13 cellular contexts compared by ENCODE assay signal in the genomic region with DNA sequence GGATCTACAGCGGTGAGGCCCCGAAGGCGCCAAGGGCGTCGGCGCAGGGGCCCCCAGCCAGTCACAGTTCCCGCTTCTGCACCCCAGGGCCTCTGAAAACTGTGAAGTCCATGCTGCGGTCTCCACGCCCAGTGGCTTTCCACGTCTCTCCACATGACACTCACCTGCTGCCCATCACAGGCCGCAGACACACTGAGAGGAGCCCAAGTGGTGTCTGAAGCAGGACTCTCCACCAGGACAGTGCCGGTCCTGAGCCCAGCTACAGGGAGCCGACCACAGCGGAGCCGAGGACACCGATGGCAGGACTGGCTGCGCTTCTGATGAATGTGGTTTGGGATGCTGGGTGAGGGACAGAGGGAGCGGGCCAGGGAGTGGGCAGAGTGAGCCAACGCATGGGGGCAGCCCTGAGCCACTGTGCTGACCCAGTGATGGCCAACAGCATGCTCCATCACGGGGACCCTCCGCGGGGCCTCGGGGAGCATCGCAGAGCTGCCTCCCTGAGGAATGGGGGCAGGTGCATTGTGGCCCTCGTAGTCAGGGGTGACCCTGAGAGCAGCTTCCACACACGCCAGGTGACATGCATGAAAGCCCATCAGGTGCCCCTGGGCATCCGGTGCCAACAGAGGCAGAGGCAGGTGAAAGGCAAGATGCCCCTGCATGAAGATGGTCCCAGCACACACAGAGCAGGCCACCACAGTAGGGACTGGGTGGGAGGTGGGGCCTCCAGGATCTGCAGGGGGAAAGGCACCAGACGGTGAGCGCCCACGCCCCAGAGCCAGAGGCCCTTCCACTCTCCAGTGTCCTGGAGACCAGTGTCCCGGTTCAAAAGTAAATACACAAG.
DNase-seq lines count a peak whose midpoint lies in the region; ATAC-seq and TF ChIP-seq lines count a peak whose summit lies in the region.
"Had no signal": no experiment of that assay in that cellular context is flagged by ENCODE, and none has a peak within 500 bp of the region (broad histone marks: within the 10 kb centered on the region; RNA-seq: fewer than 3 reads in every experiment).

No MANE protein-coding gene starts in this region.

- no peaks in the 10 kb centered on the region for H3K9me3 Mint-ChIP-seq in activated CD4-positive, alpha-beta T cell treated with anti-CD3 and anti-CD28 coated beads for 36 hours (ENCODE audit: low read depth)
- no peaks in the 10 kb centered on the region for H3K9me3 Mint-ChIP-seq in activated T-helper 1 cell treated with anti-CD3 and anti-CD28 coated beads, Interleukin-12 subunit alpha, Interleukin-12 subunit beta, Interleukin-2, Interleukin-4 antibody, amounts not matched to agents 30 ng/mL and 10 ng/mL and 1 ng/mL, durations not matched to agents 14 hours and 24 hours and 36 hours
- H3K9me3 Mint-ChIP-seq: memory B cell had no signal

- peaks cover 12% of the 10 kb centered on the region for H3F3A ChIP-seq in smooth muscle cell (ENCODE audit: low read depth)

- no peak for ATAC-seq in activated CD4-positive, alpha-beta T cell treated with anti-CD3 and anti-CD28 coated beads for 36 hours
- ATAC-seq in right cardiac atrium = peak in 1 of 2 donors; percentile 32
- ATAC-seq: SK-N-SH treated with all-trans-retinoic acid at 6 μM for 48 hours had no signal

- peaks cover 56% of the 10 kb centered on the region for H3K4me1 Mint-ChIP-seq in activated CD4-positive, alpha-beta T cell treated with anti-CD3 and anti-CD28 coated beads for 36 hours
- H3K4me1 Mint-ChIP-seq in activated T-helper 1 cell treated with anti-CD3 and anti-CD28 coated beads, Interleukin-12 subunit alpha, Interleukin-12 subunit beta, Interleukin-2, Interleukin-4 antibody, amounts not matched to agents 30 ng/mL and 10 ng/mL and 1 ng/mL, durations not matched to agents 14 hours and 24 hours and 36 hours (ENCODE audit: low read depth) = peaks cover 45% of the 10 kb centered on the region

- H3K4me3 ChIP-seq in right cardiac atrium (ENCODE audit: low read length) = no peak overlapping the region
- no peak overlapping the region for H3K4me3 ChIP-seq in smooth muscle cell
- H3K4me3 ChIP-seq in thyroid gland (replicated peaks in 1 of 3) = no peak overlapping the region
- H3K4me3 ChIP-seq: hepatocyte had no signal

- H3K36me3 Mint-ChIP-seq in activated CD4-positive, alpha-beta T cell treated with anti-CD3 and anti-CD28 coated beads for 36 hours (ENCODE audit: low read depth) = peaks cover 4% of the 10 kb centered on the region
- peaks cover 15% of the 10 kb centered on the region for H3K36me3 Mint-ChIP-seq in activated T-helper 1 cell treated with anti-CD3 and anti-CD28 coated beads, Interleukin-12 subunit alpha, Interleukin-12 subunit beta, Interleukin-2, Interleukin-4 antibody, amounts not matched to agents 30 ng/mL and 10 ng/mL and 1 ng/mL, durations not matched to agents 14 hours and 24 hours and 36 hours (ENCODE audit: low read depth)

- H3K27ac Mint-ChIP-seq in activated CD4-positive, alpha-beta T cell treated with anti-CD3 and anti-CD28 coated beads for 36 hours = no peak overlapping the region
- H3K27ac Mint-ChIP-seq in activated T-helper 1 cell treated with anti-CD3 and anti-CD28 coated beads, Interleukin-12 subunit alpha, Interleukin-12 subunit beta, Interleukin-2, Interleukin-4 antibody, amounts not matched to agents 30 ng/mL and 10 ng/mL and 1 ng/mL, durations not matched to agents 14 hours and 24 hours and 36 hours = no peak overlapping the region
- H3K27ac Mint-ChIP-seq: memory B cell had no signal

- POLR2A ChIA-PET in activated CD4-positive, alpha-beta T cell treated with anti-CD3 and anti-CD28 coated beads for 36 hours (lab: Charles Lee) = interaction anchor here (1.2 kb wide), 1 partner anchor 20 kb away, joined by 3 read pairs; no protein-coding TSS in a partner anchor

- no peaks in the 10 kb centered on the region for H3K27me3 ChIP-seq in right cardiac atrium (ENCODE audit: control insufficient read depth, insufficient read depth)
- H3K27me3 ChIP-seq in smooth muscle cell (ENCODE audit: low read depth) = no peaks in the 10 kb centered on the region
- no peaks in the 10 kb centered on the region for H3K27me3 ChIP-seq in thyroid gland
- H3K27me3 ChIP-seq: hepatocyte had no signal

- H3K27ac ChIP-seq in right cardiac atrium (ENCODE audit: low read length) (no peak overlapping the region), smooth muscle cell (ENCODE audit: low read depth) (no peak overlapping the region), thyroid gland (no peak overlapping the region)
- H3K27ac ChIP-seq: thoracic aorta had no signal

- H3K4me1 ChIP-seq in right cardiac atrium (ENCODE audit: control insufficient read depth, insufficient read depth, low read length) (peaks cover 13% of the 10 kb centered on the region), smooth muscle cell (ENCODE audit: low read depth) (peaks cover 28% of the 10 kb centered on the region), thyroid gland (peaks cover 4 to 36% of the 10 kb centered on the region in 2 donors)

- peaks cover 15% of the 10 kb centered on the region for H3K27me3 Mint-ChIP-seq in activated CD4-positive, alpha-beta T cell treated with anti-CD3 and anti-CD28 coated beads for 36 hours
- peaks cover 7% of the 10 kb centered on the region for H3K27me3 Mint-ChIP-seq in activated T-helper 1 cell treated with anti-CD3 and anti-CD28 coated beads, Interleukin-12 subunit alpha, Interleukin-12 subunit beta, Interleukin-2, Interleukin-4 antibody, amounts not matched to agents 30 ng/mL and 10 ng/mL and 1 ng/mL, durations not matched to agents 14 hours and 24 hours and 36 hours (ENCODE audit: insufficient read depth)

- CTCF ChIA-PET in activated CD4-positive, alpha-beta T cell treated with anti-CD3 and anti-CD28 coated beads for 36 hours (lab: Charles Lee) = interaction anchor here (0.6 kb wide), 2 partner anchors 32 to 114 kb away, joined by 3 to 5 read pairs; no protein-coding TSS in a partner anchor

- TF ChIP-seq POLR2A in thyroid gland (IDR thresholded peaks at IDR 0.05) = no peak

- H2AFZ ChIP-seq in smooth muscle cell (ENCODE audit: low read depth) = no peak overlapping the region
- H2AFZ ChIP-seq: hepatocyte had no signal

- H3K9me3 ChIP-seq in right cardiac atrium (ENCODE audit: control insufficient read depth, low read length) (no peaks in the 10 kb centered on the region), smooth muscle cell (replicated peaks; ENCODE audit: low read depth) (no peaks in the 10 kb centered on the region), thyroid gland (no peaks in the 10 kb centered on the region)
- H3K9me3 ChIP-seq: thoracic aorta had no signal

- intact Hi-C loops in activated CD4-positive, alpha-beta T cell treated with anti-CD3 and anti-CD28 coated beads for 36 hours (cut with DNase I, micrococcal nuclease) = no loop called here
- intact Hi-C loops in activated T-helper 1 cell treated with anti-CD3 and anti-CD28 coated beads, Interleukin-12 subunit alpha, Interleukin-12 subunit beta, Interleukin-2, Interleukin-4 antibody, amounts not matched to agents 30 ng/mL and 10 ng/mL and 1 ng/mL, durations not matched to agents 14 hours and 24 hours and 36 hours (cut with micrococcal nuclease) = no loop called here
- intact Hi-C loops in right cardiac atrium (cut with DNase I) (no loop called here), thyroid gland (cut with DNase I) (no loop called here)

- H3K4me3 Mint-ChIP-seq in activated CD4-positive, alpha-beta T cell treated with anti-CD3 and anti-CD28 coated beads for 36 hours = peak overlapping the region; percentile 63
- H3K4me3 Mint-ChIP-seq in activated T-helper 1 cell treated with anti-CD3 and anti-CD28 coated beads, Interleukin-12 subunit alpha, Interleukin-12 subunit beta, Interleukin-2, Interleukin-4 antibody, amounts not matched to agents 30 ng/mL and 10 ng/mL and 1 ng/mL, durations not matched to agents 14 hours and 24 hours and 36 hours = peak overlapping the region; percentile 71

- H4K20me1 ChIP-seq in smooth muscle cell (ENCODE audit: low read depth) = peaks cover 14% of the 10 kb centered on the region

- no peak for DNase-seq in activated CD4-positive, alpha-beta T cell treated with anti-CD3 and anti-CD28 coated beads for 36 hours
- DNase-seq in activated CD4-positive, alpha-beta T cell treated with anti-CD3 and anti-CD28 coated beads for 48 hours = no peak
- DNase-seq in activated T-helper 1 cell treated with anti-CD3 and anti-CD28 coated beads, Interleukin-12 subunit alpha, Interleukin-12 subunit beta, Interleukin-2, Interleukin-4 antibody, amounts not matched to agents 30 ng/mL and 10 ng/mL and 1 ng/mL, durations not matched to agents 14 hours and 24 hours and 36 hours (ENCODE audit: low spot score) = no peak
- DNase-seq in right cardiac atrium = peak in 2 of 3 donors; percentile 20 to 62
- no peak for DNase-seq in smooth muscle cell (lab: John Stamatoyannopoulos, UW; ENCODE audit: unreplicated experiment)
- DNase-seq in thyroid gland = no peak
- no peak for DNase-seq in kidney glomerular epithelial cell (lab: John Stamatoyannopoulos, UW)
- DNase-seq in NCI-H2227 (lab: John Stamatoyannopoulos, UW; ENCODE audit: unreplicated experiment) = no peak
- DNase-seq: effector CD4-positive, alpha-beta T cell had no signal

- peaks cover 26% of the 10 kb centered on the region for H3K79me2 ChIP-seq in smooth muscle cell (ENCODE audit: low read depth)

- no peaks in the 10 kb centered on the region for H3K36me3 ChIP-seq in smooth muscle cell (ENCODE audit: low read depth)
- H3K36me3 ChIP-seq in thyroid gland = no peaks in the 10 kb centered on the region
- H3K36me3 ChIP-seq: thoracic aorta had no signal

- 91% methylated on average over 31 of the region's 31 CpGs for WGBS in right cardiac atrium
- WGBS in smooth muscle cell (ENCODE audit: low lambda C conversion rate) = 86% methylated on average over 31 of the region's 31 CpGs
- WGBS in thyroid gland, 2 donors = 92 to 93% methylated on average over 28 to 29 of the region's 31 CpGs

- H3K9ac ChIP-seq in smooth muscle cell (ENCODE audit: low read depth) = no peak overlapping the region

- peak overlapping the region; percentile 5 for H3K4me2 ChIP-seq in smooth muscle cell

- TF ChIP-seq CTCF in smooth muscle cell (IDR thresholded peaks at IDR 0.05; ENCODE audit: borderline replicate concordance, insufficient read depth, poor library complexity, severe bottlenecking) (no peak), thyroid gland (IDR thresholded peaks at IDR 0.05) (no peak)

Comparison
In these comparisons a context has a peak if more than half of its experiments do, and no peak if none do; other contexts are left out.
1. DNase-seq: peak in right cardiac atrium (2 of 3); none in activated CD4-positive, alpha-beta T cell treated with anti-CD3 and anti-CD28 coated beads for 36 hours (single experiment), activated CD4-positive, alpha-beta T cell treated with anti-CD3 and anti-CD28 coated beads for 48 hours (single experiment), activated T-helper 1 cell treated with anti-CD3 and anti-CD28 coated beads, Interleukin-12 subunit alpha, Interleukin-12 subunit beta, Interleukin-2, Interleukin-4 antibody, amounts not matched to agents 30 ng/mL and 10 ng/mL and 1 ng/mL, durations not matched to agents 14 hours and 24 hours and 36 hours (single experiment), smooth muscle cell (single experiment), thyroid gland (0 of 2), kidney glomerular epithelial cell (single experiment) and NCI-H2227 (single experiment).